7 cellular contexts compared by ENCODE assay signal in genomic region chr11:110433393-110434333, GRCh38. TPM values are rescaled to one million over a fixed set of nuclear protein-coding genes. Genes with fewer than 3 reads are reported as not detected.
A peak's percentile ranks its signal among the peaks of the same experiment; 100 is the strongest.
DNase-seq lines count a peak whose midpoint lies in the region; ATAC-seq, FAIRE-seq and TF ChIP-seq lines count a peak whose summit lies in the region.

No MANE protein-coding gene starts in this region.

- CTCF ChIA-PET in activated B cell treated with CpG ODN at 0.5 μM for 24 hours (lab: Charles Lee), result interaction anchor here (0.6 to 8.8 kb wide), 9 partner anchors 10 to 1013 kb away, joined by 3 to 103 read pairs (median 4); no protein-coding TSS in a partner anchor

- H3K36me3 Mint-ChIP-seq in activated B cell treated with CpG ODN at 0.5 μM for 24 hours (ENCODE audit: low read depth), result peaks cover 29% of the 10 kb centered on the region
- peaks cover 35% of the 10 kb centered on the region for H3K36me3 Mint-ChIP-seq in activated T-cell treated with anti-CD3 and anti-CD28 coated beads, Interleukin-2, amount 50 U/mL, for 24 hours (ENCODE audit: low read depth)

- no peaks in the 10 kb centered on the region for H3K9me3 Mint-ChIP-seq in activated B cell treated with CpG ODN at 0.5 μM for 24 hours
- no peaks in the 10 kb centered on the region for H3K9me3 Mint-ChIP-seq in activated T-cell treated with anti-CD3 and anti-CD28 coated beads, Interleukin-2, amount 50 U/mL, for 24 hours

- no peaks in the 10 kb centered on the region for H3K27me3 Mint-ChIP-seq in activated B cell treated with CpG ODN at 0.5 μM for 24 hours
- no peaks in the 10 kb centered on the region for H3K27me3 Mint-ChIP-seq in activated T-cell treated with anti-CD3 and anti-CD28 coated beads, Interleukin-2, amount 50 U/mL, for 24 hours

- H3K9me3 ChIP-seq in Loucy (ENCODE audit: insufficient read depth, low read depth, low read length) (no peaks in the 10 kb centered on the region), kidney (ENCODE audit: control insufficient read depth in 1 of 2, low read length in 2 of 2) (no peaks in the 10 kb centered on the region)

- no peak overlapping the region for H3K27ac ChIP-seq in kidney (ENCODE audit: low read depth in 2 of 2, low read length in 2 of 2)

- peak overlapping the region; percentile 55 for H3K4me3 ChIP-seq in Loucy (ENCODE audit: low read length, poor library complexity, severe bottlenecking)
- no peak overlapping the region for H3K4me3 ChIP-seq in kidney (ENCODE audit: low read length in 2 of 2)

- intact Hi-C loops in activated B cell treated with CpG ODN at 0.5 μM for 24 hours (cut with micrococcal nuclease), result loop anchor here (1.0 to 10.0 kb wide), 9 partner anchors 57 to 1739 kb away; partner anchors contain the start of genes ALG9, ARHGAP20, CFAP68 and FDXACB1
- intact Hi-C loops in kidney (cut with DNase I), result loop anchor here (10.0 kb wide), 1 partner anchor 229 kb away; no protein-coding TSS in a partner anchor

- no peaks in the 10 kb centered on the region for H3K27me3 ChIP-seq in Loucy (ENCODE audit: insufficient read depth, low read length, poor library complexity, severe bottlenecking)

- H3K4me1 ChIP-seq in Loucy (ENCODE audit: insufficient read depth, low read length, poor library complexity, severe bottlenecking), result peaks cover 36% of the 10 kb centered on the region
- H3K4me1 ChIP-seq in kidney (ENCODE audit: control insufficient read depth in 1 of 2, insufficient read depth in 1 of 2, low read depth in 1 of 2, low read length in 2 of 2), result peaks cover 9 to 33% of the 10 kb centered on the region in 2 donors

- peak; percentile 93 for FAIRE-seq in kidney (lab: Jason Lieb, UNC)

- POLR2A ChIA-PET in activated B cell treated with CpG ODN at 0.5 μM for 24 hours (lab: Charles Lee), result no interaction called here

- peak; percentile 75 for TF ChIP-seq CTCF in Loucy (conservative IDR thresholded peaks at IDR 0.05; ENCODE audit: low read length)
- peak; percentile 46 for TF ChIP-seq CTCF in activated B cell treated with CpG ODN at 0.5 μM for 24 hours (IDR thresholded peaks at IDR 0.05)
- peak; percentile 56 for TF ChIP-seq CTCF in kidney (IDR thresholded peaks at IDR 0.05; ENCODE audit: borderline replicate concordance, extremely low read depth, insufficient read depth)

- H3K9me2 ChIP-seq in Loucy (replicated peaks; ENCODE audit: low read depth, low read length), result no peaks in the 10 kb centered on the region

- no peak overlapping the region for H3K27ac Mint-ChIP-seq in activated B cell treated with CpG ODN at 0.5 μM for 24 hours
- no peak overlapping the region for H3K27ac Mint-ChIP-seq in activated T-cell treated with anti-CD3 and anti-CD28 coated beads, Interleukin-2, amount 50 U/mL, for 24 hours

- H3F3A ChIP-seq in Loucy (ENCODE audit: low read depth), result no peaks in the 10 kb centered on the region

- peaks cover 7% of the 10 kb centered on the region; the same call in 1 of the 2 replicates for H3K36me3 ChIP-seq in Loucy (ENCODE audit: insufficient read depth, low read length)
- H3K36me3 ChIP-seq in kidney (ENCODE audit: control insufficient read depth in 1 of 2, insufficient read depth in 2 of 2, low read length in 2 of 2), result peaks cover 0 to 3% of the 10 kb centered on the region in 2 donors

- H3K9ac ChIP-seq in Loucy (ENCODE audit: low read depth, low read length, poor library complexity, severe bottlenecking) (no peak overlapping the region), kidney (ENCODE audit: low read length in 2 of 2) (peak overlapping the region in 1 of 2 donors; percentile 2)

- no peak overlapping the region for H3K4me3 Mint-ChIP-seq in activated B cell treated with CpG ODN at 0.5 μM for 24 hours
- H3K4me3 Mint-ChIP-seq in activated T-cell treated with anti-CD3 and anti-CD28 coated beads, Interleukin-2, amount 50 U/mL, for 24 hours, result no peak overlapping the region

- peaks cover 64% of the 10 kb centered on the region for H3K79me2 ChIP-seq in Loucy (ENCODE audit: insufficient read depth, low read length)

- H4K20me1 ChIP-seq in Loucy (ENCODE audit: insufficient read depth, low read length, poor library complexity, severe bottlenecking), result peaks cover 29% of the 10 kb centered on the region

- in situ Hi-C loops in G401 (cut with HindIII; ENCODE audit: low sequenced_read_pairs), result no loop called here

- DNase-seq in G401 (ENCODE audit: low spot score), result peak; percentile 46
- DNase-seq in activated B cell treated with CpG ODN at 0.5 μM for 24 hours, result no peak
- no peak for DNase-seq in kidney
- no peak for DNase-seq in activated CD4-positive, CD25-positive, alpha-beta regulatory T cell (lab: John Stamatoyannopoulos, UW)
- no peak for DNase-seq in NCI-H524 treated with DMSO at 0.1 percent for 48 hours (lab: John Stamatoyannopoulos, UW)
- no peak for DNase-seq in activated T-cell treated with anti-CD3 and anti-CD28 coated beads, Interleukin-2, amount 50 U/mL, for 24 hours

- ATAC-seq in activated B cell treated with CpG ODN at 0.5 μM for 24 hours (ENCODE audit: low read depth), result no peak

- peaks cover 50% of the 10 kb centered on the region for H3K4me1 Mint-ChIP-seq in activated B cell treated with CpG ODN at 0.5 μM for 24 hours
- peaks cover 73% of the 10 kb centered on the region for H3K4me1 Mint-ChIP-seq in activated T-cell treated with anti-CD3 and anti-CD28 coated beads, Interleukin-2, amount 50 U/mL, for 24 hours (ENCODE audit: low read depth)

- no peak overlapping the region for H2AFZ ChIP-seq in Loucy (ENCODE audit: low read length)

- peak overlapping the region; percentile 84 for H3K4me2 ChIP-seq in Loucy (ENCODE audit: low read depth, low read length, poor library complexity, severe bottlenecking)

RNA-seq across cellular contexts. Expression of gene FDX1, which starts 3.9 kb away (rescaled TPM):
- total RNA-seq in G401 (2014; rRNA removed; shearing (Covaris generic)), result 17.6 and 19.8 TPM in 2 replicates
- total RNA-seq in activated B cell treated with CpG ODN at 0.5 μM for 24 hours, result 8.7 and 9.4 TPM in 2 replicates
- total RNA-seq in kidney, result 13.1 TPM
- 34.4 TPM for polyA plus RNA-seq in kidney (ENCODE audit: insufficient read depth, low read depth, low replicate concordance)
